In genomic region chr2:101135412-101136296, GRCh38 we compare ENCODE assay signal across 1 cellular context.
A peak's percentile ranks its signal among the peaks of the same experiment; 100 is the strongest.
TF ChIP-seq lines count a peak whose summit lies in the region.

No MANE protein-coding gene starts in this region.

TF ChIP-seq in H1, 55 proteins besides CTCF, POLR2A, EP300 and RAD21:
- TF ChIP-seq SAP30 (IDR thresholded peaks at IDR 0.05; ENCODE audit: insufficient read depth, insufficient replicate concordance, low read length) (no peak), TAF1 (IDR thresholded peaks at IDR 0.05; ENCODE audit: low read depth, low read length) (0 out of 2 replicates have a peak, but pooled peaks have one; percentile 48), KDM5A (IDR thresholded peaks at IDR 0.05; ENCODE audit: low read length) (no peak), CTBP2 (IDR thresholded peaks at IDR 0.05; ENCODE audit: borderline replicate concordance, insufficient read depth, insufficient read length, low read length) (no peak)
TF ChIP-seq in H1: peak in this region for 1.
